9 cellular contexts compared by ENCODE assay signal in the genomic region with DNA sequence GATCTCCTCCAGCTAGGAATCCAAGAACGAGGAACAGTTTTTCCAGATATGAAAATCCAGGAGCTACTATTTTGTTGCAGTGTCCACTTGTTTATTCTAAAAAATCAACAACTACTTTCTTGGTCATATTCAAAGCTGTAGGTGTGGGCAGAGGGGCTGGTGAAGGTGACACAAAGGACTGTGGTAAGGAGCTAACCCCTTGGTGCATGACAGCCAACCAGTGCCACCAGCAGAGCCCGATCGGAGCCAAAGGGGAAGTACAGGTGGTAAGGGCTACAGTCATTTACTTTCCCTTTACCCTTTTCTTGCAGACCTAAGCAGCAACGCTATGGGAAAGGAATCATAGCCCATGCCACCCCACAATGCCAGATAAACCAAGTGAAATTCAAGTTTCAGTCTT. TPM values are rescaled to one million over a fixed set of nuclear protein-coding genes. Genes with fewer than 3 reads are reported as not detected.
DNase-seq lines count a peak whose midpoint lies in the region; ATAC-seq, FAIRE-seq and TF ChIP-seq lines count a peak whose summit lies in the region.
"Had no signal": no experiment of that assay in that cellular context is flagged by ENCODE, and none has a peak within 500 bp of the region (broad histone marks: within the 10 kb centered on the region; RNA-seq: fewer than 3 reads in every experiment).

No MANE protein-coding gene starts in this region.

- no peaks in the 10 kb centered on the region for H3K79me2 ChIP-seq in GM12878 (ENCODE audit: control insufficient read depth, insufficient read depth, low read length)

- ATAC-seq in GM19035 (IDR thresholded peaks at IDR 0.05; ENCODE audit: unreplicated experiment) = peak; percentile 62
- ATAC-seq in HG03095 (IDR thresholded peaks at IDR 0.05; ENCODE audit: unreplicated experiment) = peak; percentile 39
- peak; percentile 88 for ATAC-seq in GM12878

- no peaks in the 10 kb centered on the region for H3K36me3 Mint-ChIP-seq in CD4-positive, alpha-beta memory T cell

- H3K27me3 ChIP-seq in CD4-positive, alpha-beta memory T cell (ENCODE audit: insufficient read depth, low read length) = no peaks in the 10 kb centered on the region
- no peaks in the 10 kb centered on the region for H3K27me3 ChIP-seq in GM12878 (replicated peaks in 1 of 2; ENCODE audit: control insufficient read depth in 2 of 2, insufficient read depth in 2 of 2, low read length in 1 of 2)
- no peaks in the 10 kb centered on the region for H3K27me3 ChIP-seq in A673 (replicated peaks; ENCODE audit: insufficient read depth, low read depth, low read length, poor library complexity)
- no peaks in the 10 kb centered on the region for H3K27me3 ChIP-seq in MG63

- H3K9ac ChIP-seq in GM12878 (ENCODE audit: control insufficient read depth, insufficient read depth, low read length) = peak overlapping the region; percentile 41

- no peaks in the 10 kb centered on the region for H4K20me1 ChIP-seq in GM12878 (ENCODE audit: control insufficient read depth, insufficient read depth)

- peak in 2 of 5 donors; percentile 12 to 62 for DNase-seq in CD4-positive, alpha-beta memory T cell
- DNase-seq in GM12878 (ENCODE audit: low read depth, low spot score) (peak; percentile 82), NCI-H1694 (lab: John Stamatoyannopoulos, UW) (no peak), A673 (ENCODE audit: low spot score) (no peak), HT-29 (ENCODE audit: low spot score) (no peak), MG63 (no peak)

- no peak overlapping the region for H3K4me3 ChIP-seq in CD4-positive, alpha-beta memory T cell (ENCODE audit: low read length in 2 of 2)
- H3K4me3 ChIP-seq in GM12878 = peak overlapping the region; percentile 24
- no peak overlapping the region for H3K4me3 ChIP-seq in A673 (ENCODE audit: low read depth, low read length, poor library complexity, severe bottlenecking)
- no peak overlapping the region for H3K4me3 ChIP-seq in MG63

- intact Hi-C loops in CD4-positive, alpha-beta memory T cell (cut with micrococcal nuclease) = no loop called here
- intact Hi-C loops in GM12878 (cut with micrococcal nuclease; ENCODE audit: unreplicated experiment) (loop anchor here (1.0 to 2.0 kb wide), 3 partner anchors 30 to 66 kb away; a partner anchor contains a TSS), A673 (cut with micrococcal nuclease; ENCODE audit: unreplicated experiment) (no loop called here)

- TF ChIP-seq EP300 in GM12878 (IDR thresholded peaks at IDR 0.05; ENCODE audit: borderline replicate concordance in 1 of 2, control insufficient read depth in 1 of 2, low read depth in 2 of 2, low read length in 2 of 2) = 0 out of 4 replicates have a peak, but pooled peaks of 1 of the 2 experiments have one; percentile 28

- BruUV-seq in GM12878 (replicated peaks; lab: Mats Ljungman, UMichigan) (TSS peak; percentile 95), A673 (replicated peaks; lab: Mats Ljungman, UMichigan) (no TSS peak)

- peak overlapping the region in 5 of 7 donors; percentile 43 to 78 (median 57) for H3K27ac Mint-ChIP-seq in CD4-positive, alpha-beta memory T cell

- no peaks in the 10 kb centered on the region for H3K9me3 Mint-ChIP-seq in CD4-positive, alpha-beta memory T cell

- CTCF ChIA-PET in CD4-positive, alpha-beta memory T cell (lab: Charles Lee; ENCODE audit: partially characterized antibody) = interaction anchor here (1.7 kb wide), 1 partner anchor 8 kb away, joined by 4 read pairs; no protein-coding TSS in a partner anchor
- CTCF ChIA-PET in GM12878 (lab: Yijun Ruan, JAX) = interaction anchor here (0.7 to 3.5 kb wide), 12 partner anchors 8 to 73 kb away, joined by 3 to 42 read pairs (median 8); a partner anchor contains a TSS
- CTCF ChIA-PET in A673 (lab: Charles Lee) = no interaction called here

- peak overlapping the region; percentile 71 for H2AFZ ChIP-seq in GM12878 (ENCODE audit: control insufficient read depth, low read depth, low read length)

- peak overlapping the region; percentile 60 for H3K4me2 ChIP-seq in GM12878 (ENCODE audit: control insufficient read depth, insufficient read depth)

- SMC1A ChIA-PET in GM12878 (lab: Charles Lee; ENCODE audit: uncharacterized antibody, unreplicated experiment) = interaction anchor here (0.7 to 9.4 kb wide), 12 partner anchors 9 to 130 kb away, joined by 3 to 128 read pairs (median 8); a partner anchor contains a TSS

- H3K27me3 Mint-ChIP-seq in CD4-positive, alpha-beta memory T cell = peaks cover 1 to 2% of the 10 kb centered on the region in 2 donors

- no peaks in the 10 kb centered on the region for H3K9me3 ChIP-seq in CD4-positive, alpha-beta memory T cell (ENCODE audit: control insufficient read depth in 1 of 2, low read length in 2 of 2)
- H3K9me3 ChIP-seq in GM12878 (replicated peaks; ENCODE audit: control insufficient read depth, insufficient read depth, low read length) = peaks cover 2% of the 10 kb centered on the region; the same call in 1 of the 3 replicates
- no peaks in the 10 kb centered on the region for H3K9me3 ChIP-seq in A673 (ENCODE audit: low read depth, low read length, poor library complexity, severe bottlenecking)
- H3K9me3 ChIP-seq in MG63 = no peaks in the 10 kb centered on the region

- WGBS in GM12878 (ENCODE audit: insufficient coverage, insufficient replicate concordance, low lambda C conversion rate, missing lambda C conversion rate) = 4% methylated on average over 4 of the region's 4 CpGs

- no peak for FAIRE-seq in GM12878 (lab: Jason Lieb, UNC)
- FAIRE-seq: islet of Langerhans had no signal

- H3K36me3 ChIP-seq in CD4-positive, alpha-beta memory T cell (ENCODE audit: insufficient read depth, low read length) = no peaks in the 10 kb centered on the region
- H3K36me3 ChIP-seq in GM12878 (ENCODE audit: control insufficient read depth in 2 of 2, insufficient read depth in 2 of 2, low read length in 1 of 2) (no peaks in the 10 kb centered on the region; a peak in 1 of 4 replicates), A673 (ENCODE audit: insufficient read depth, low read length, poor library complexity, severe bottlenecking) (no peaks in the 10 kb centered on the region), MG63 (no peaks in the 10 kb centered on the region)

- POLR2A ChIA-PET in CD4-positive, alpha-beta memory T cell (lab: Charles Lee; ENCODE audit: partially characterized antibody) = interaction anchor here (1.0 kb wide), 1 partner anchor 49 kb away, joined by 3 read pairs; a partner anchor contains a TSS
- POLR2A ChIA-PET in GM12878 (lab: Charles Lee) (interaction anchor here (0.6 to 6.1 kb wide), 10 partner anchors 9 to 78 kb away, joined by 3 to 103 read pairs (median 4); a partner anchor contains a TSS), A673 (lab: Charles Lee; ENCODE audit: low non-redundant PET) (no interaction called here)

- H3K4me3 Mint-ChIP-seq in CD4-positive, alpha-beta memory T cell = peak overlapping the region in 6 of 8 donors; percentile 17 to 60 (median 47)

- TF ChIP-seq RAD21 in GM12878 (IDR thresholded peaks at IDR 0.05; ENCODE audit: insufficient read depth, low read depth, low read length) = no peak

- H3K27ac ChIP-seq in CD4-positive, alpha-beta memory T cell (ENCODE audit: low read depth, low read length) = no peak overlapping the region
- peak overlapping the region; percentile 84 for H3K27ac ChIP-seq in GM12878 (ENCODE audit: control insufficient read depth, insufficient read depth)
- no peak overlapping the region for H3K27ac ChIP-seq in A673 (ENCODE audit: low read depth, low read length, poor library complexity, severe bottlenecking)

- in situ Hi-C loops in GM12878 (cut with MboI) = no loop called here

- RAD21 ChIA-PET in GM12878 (lab: Charles Lee; ENCODE audit: unreplicated experiment) = interaction anchor here (0.6 to 7.8 kb wide), 14 partner anchors 9 to 155 kb away, joined by 3 to 103 read pairs (median 6); a partner anchor contains a TSS

- TF ChIP-seq CTCF in GM12878 (IDR thresholded peaks at IDR 0.05 in 2 of 3, conservative IDR thresholded peaks at IDR 0.05 in 1 of 3; ENCODE audit: control insufficient read depth in 2 of 3, extremely low read depth in 1 of 3, insufficient read depth in 1 of 3, low read depth in 3 of 3, low read length in 3 of 3) (no peak), A673 (conservative IDR thresholded peaks at IDR 0.05; ENCODE audit: low read depth, low read length) (no peak)

- no peak for TF ChIP-seq POLR2A in GM12878 (IDR thresholded peaks at IDR 0.05; ENCODE audit: low read depth, low read length)

- peaks cover 34% of the 10 kb centered on the region for H3K4me1 ChIP-seq in CD4-positive, alpha-beta memory T cell (ENCODE audit: insufficient read depth, low read length)
- H3K4me1 ChIP-seq in GM12878 (ENCODE audit: control insufficient read depth, insufficient read depth, low read length) = peaks cover 49% of the 10 kb centered on the region
- H3K4me1 ChIP-seq in A673 (ENCODE audit: insufficient read depth, low read length, poor library complexity, severe bottlenecking) = peaks cover 5% of the 10 kb centered on the region

- peaks cover 19 to 36% (median 24%) of the 10 kb centered on the region in 4 donors for H3K4me1 Mint-ChIP-seq in CD4-positive, alpha-beta memory T cell

RNA-seq across cellular contexts. Expression of a gene that starts 30.7 kb away (rescaled TPM):
- total RNA-seq in CD4-positive, alpha-beta memory T cell = not detected
- polyA plus RNA-seq in CD4-positive, alpha-beta memory T cell = not detected
- total RNA-seq in GM12878 (2013; cell fraction: nucleolus; rRNA removed) = 43.4 and 53.6 TPM in 2 replicates
- total RNA-seq in GM12878 (2014; rRNA removed) = 5.9 and 6.5 TPM in 2 replicates
- 4.7 TPM in 2 replicates for total RNA-seq in GM12878 (2014; rRNA removed; fragmentation: Illumina TruSeq; extraction: Trizol)
- total RNA-seq in GM12878 (2021) = 3.8 and 4.4 TPM in 2 replicates
- 7.9 TPM for polyA plus RNA-seq in GM12878 (2011; ENCODE audit: low read depth)
- polyA plus RNA-seq in GM12878 (2011; rRNA removed) = 106 TPM in 2 replicates
- 92.1 and 100 TPM in 2 replicates for polyA plus RNA-seq in GM12878 (2011; cell fraction: cytosol; rRNA removed)
- polyA plus RNA-seq in GM12878 (2011; cell fraction: nucleus; rRNA removed) = 48.6 and 73.6 TPM in 2 replicates
- polyA plus RNA-seq in GM12878 (2012) = 8.0 and 10.1 TPM in 2 replicates
- 4.9 and 6.7 TPM in 2 replicates for polyA plus RNA-seq in GM12878 (2014; fragmentation: Illumina TruSeq; extraction: Trizol)
- 1 to 10 TPM; 2.9 to 3.5 TPM for polyA plus RNA-seq in GM12878 (2014; fragmentation: Nextera tagmentation; extraction: Ambion mirVana)
- polyA plus RNA-seq in GM12878 (2014; rRNA removed) = 3.1 and 3.9 TPM in 2 replicates
- polyA plus RNA-seq in GM12878 (2016; fragmentation: Nextera tagmentation; extraction: Ambion mirVana) = 1 to 10 TPM; 5.3 to 7.2 TPM
- polyA minus RNA-seq in GM12878 (2011; rRNA and poly(A)+ RNA removed) = 103 and 152 TPM in 2 replicates
- 28.3 and 32.7 TPM in 2 replicates for polyA minus RNA-seq in GM12878 (2011; cell fraction: cytosol; rRNA and poly(A)+ RNA removed)
- polyA minus RNA-seq in GM12878 (2011; cell fraction: nucleus; rRNA and poly(A)+ RNA removed) = 68.2 and 98.7 TPM in 2 replicates
- total RNA-seq in A673 (2021) = not detected in 2 replicates
- not detected in 2 replicates for total RNA-seq in HT-29 (2014; rRNA removed; shearing (Covaris generic))
- not detected in 2 replicates for total RNA-seq in MG63 (2014; rRNA removed; shearing (Covaris generic); ENCODE audit: low replicate concordance)

RNA-seq across cellular contexts. Expression of a gene that starts 32.0 kb away (rescaled TPM):
- total RNA-seq in CD4-positive, alpha-beta memory T cell = 1 to 10 TPM; 7.3 to 7.4 TPM
- polyA plus RNA-seq in CD4-positive, alpha-beta memory T cell = 1 to 10 TPM; 2.0 to 2.6 TPM
- 18.9 and 20.7 TPM in 2 replicates for total RNA-seq in GM12878 (2013; cell fraction: nucleolus; rRNA removed)
- 3.4 and 3.9 TPM in 2 replicates for total RNA-seq in GM12878 (2014; rRNA removed)
- 2.7 and 7.5 TPM in 2 replicates for total RNA-seq in GM12878 (2014; rRNA removed; fragmentation: Illumina TruSeq; extraction: Trizol)
- total RNA-seq in GM12878 (2021) = 3.5 and 3.9 TPM in 2 replicates
- polyA plus RNA-seq in GM12878 (2011; ENCODE audit: low read depth) = 2.5 TPM
- 8.6 and 12.7 TPM in 2 replicates for polyA plus RNA-seq in GM12878 (2011; rRNA removed)
- 9.5 and 9.8 TPM in 2 replicates for polyA plus RNA-seq in GM12878 (2011; cell fraction: cytosol; rRNA removed)
- 41.3 and 48.9 TPM in 2 replicates for polyA plus RNA-seq in GM12878 (2011; cell fraction: nucleus; rRNA removed)
- 3.0 and 4.2 TPM in 2 replicates for polyA plus RNA-seq in GM12878 (2012)
- polyA plus RNA-seq in GM12878 (2014; fragmentation: Illumina TruSeq; extraction: Trizol) = 2.6 and 3.6 TPM in 2 replicates
- 1 to 10 TPM; 3.5 to 5.3 TPM for polyA plus RNA-seq in GM12878 (2014; fragmentation: Nextera tagmentation; extraction: Ambion mirVana)
- polyA plus RNA-seq in GM12878 (2014; rRNA removed) = 3.8 and 6.1 TPM in 2 replicates
- polyA plus RNA-seq in GM12878 (2016; fragmentation: Nextera tagmentation; extraction: Ambion mirVana) = 1 to 10 TPM; 1.8 to 4.0 TPM
- 12.9 and 16.1 TPM in 2 replicates for polyA minus RNA-seq in GM12878 (2011; rRNA and poly(A)+ RNA removed)
- polyA minus RNA-seq in GM12878 (2011; cell fraction: cytosol; rRNA and poly(A)+ RNA removed) = 0.83 and 0.94 TPM in 2 replicates
- polyA minus RNA-seq in GM12878 (2011; cell fraction: nucleus; rRNA and poly(A)+ RNA removed) = 10.8 and 19.9 TPM in 2 replicates
- 0.72 and 0.99 TPM in 2 replicates for total RNA-seq in A673 (2021)
- 0.16 and 0.71 TPM in 2 replicates for total RNA-seq in HT-29 (2014; rRNA removed; shearing (Covaris generic))
- 0.07 TPM in 1 of 2 replicates, not detected in the other for total RNA-seq in MG63 (2014; rRNA removed; shearing (Covaris generic); ENCODE audit: low replicate concordance)

RNA-seq across cellular contexts. Expression of a gene that starts 48.8 kb away (rescaled TPM):
- total RNA-seq in CD4-positive, alpha-beta memory T cell = 10 to 100 TPM; 46.1 to 48.9 TPM
- 10 to 100 TPM; 78.4 to 88.2 TPM for polyA plus RNA-seq in CD4-positive, alpha-beta memory T cell
- total RNA-seq in GM12878 (2013; cell fraction: nucleolus; rRNA removed) = 60.0 and 72.5 TPM in 2 replicates
- 150 and 153 TPM in 2 replicates for total RNA-seq in GM12878 (2014; rRNA removed)
- 191 and 199 TPM in 2 replicates for total RNA-seq in GM12878 (2014; rRNA removed; fragmentation: Illumina TruSeq; extraction: Trizol)
- total RNA-seq in GM12878 (2021) = 111 and 113 TPM in 2 replicates
- polyA plus RNA-seq in GM12878 (2011; ENCODE audit: low read depth) = 48.3 TPM
- polyA plus RNA-seq in GM12878 (2011; rRNA removed) = 112 and 123 TPM in 2 replicates
- polyA plus RNA-seq in GM12878 (2011; cell fraction: cytosol; rRNA removed) = 77.3 and 110 TPM in 2 replicates
- polyA plus RNA-seq in GM12878 (2011; cell fraction: nucleus; rRNA removed) = 69.0 and 81.2 TPM in 2 replicates
- 164 and 185 TPM in 2 replicates for polyA plus RNA-seq in GM12878 (2012)
- 53.8 and 115 TPM in 2 replicates for polyA plus RNA-seq in GM12878 (2014; fragmentation: Illumina TruSeq; extraction: Trizol)
- polyA plus RNA-seq in GM12878 (2014; fragmentation: Nextera tagmentation; extraction: Ambion mirVana) = 100 to 1,000 TPM; 615 to 717 TPM
- 288 and 295 TPM in 2 replicates for polyA plus RNA-seq in GM12878 (2014; rRNA removed)
- 100 to 1,000 TPM; 370 to 376 TPM for polyA plus RNA-seq in GM12878 (2016; fragmentation: Nextera tagmentation; extraction: Ambion mirVana)
- 37.5 and 48.8 TPM in 2 replicates for polyA minus RNA-seq in GM12878 (2011; rRNA and poly(A)+ RNA removed)
- polyA minus RNA-seq in GM12878 (2011; cell fraction: cytosol; rRNA and poly(A)+ RNA removed) = 24.5 and 25.1 TPM in 2 replicates
- 66.6 and 89.7 TPM in 2 replicates for polyA minus RNA-seq in GM12878 (2011; cell fraction: nucleus; rRNA and poly(A)+ RNA removed)
- 42.6 and 49.7 TPM in 2 replicates for total RNA-seq in A673 (2021)
- total RNA-seq in HT-29 (2014; rRNA removed; shearing (Covaris generic)) = 107 and 118 TPM in 2 replicates
- total RNA-seq in MG63 (2014; rRNA removed; shearing (Covaris generic); ENCODE audit: low replicate concordance) = 1.7 and 15.3 TPM in 2 replicates

RNA-seq across cellular contexts. Expression of a gene that starts 49.1 kb away (rescaled TPM):
- 1 to 10 TPM; 1.2 to 1.4 TPM for total RNA-seq in CD4-positive, alpha-beta memory T cell
- polyA plus RNA-seq in CD4-positive, alpha-beta memory T cell = 1 to 10 TPM; 2.1 to 3.4 TPM
- total RNA-seq in GM12878 (2013; cell fraction: nucleolus; rRNA removed) = 31.0 and 32.4 TPM in 2 replicates
- total RNA-seq in GM12878 (2014; rRNA removed) (15.4 and 17.2 TPM in 2 replicates), GM12878 (2014; rRNA removed; fragmentation: Illumina TruSeq; extraction: Trizol) (12.2 and 13.2 TPM in 2 replicates), GM12878 (2021) (24.9 and 26.0 TPM in 2 replicates), A673 (2021) (0.37 TPM in 2 replicates)
- polyA plus RNA-seq in GM12878 (2011; ENCODE audit: low read depth) = 11.1 TPM
- polyA plus RNA-seq in GM12878 (2011; rRNA removed) (32.6 and 33.1 TPM in 2 replicates), GM12878 (2014; fragmentation: Illumina TruSeq; extraction: Trizol) (24.5 and 25.8 TPM in 2 replicates), GM12878 (2014; fragmentation: Nextera tagmentation; extraction: Ambion mirVana) (1 to 10 TPM; 2.3 to 3.7 TPM), GM12878 (2014; rRNA removed) (16.5 and 19.1 TPM in 2 replicates), GM12878 (2016; fragmentation: Nextera tagmentation; extraction: Ambion mirVana) (10 to 100 TPM; 19.0 to 22.0 TPM)
- 23.1 and 27.0 TPM in 2 replicates for polyA plus RNA-seq in GM12878 (2011; cell fraction: cytosol; rRNA removed)
- 18.0 and 19.9 TPM in 2 replicates for polyA plus RNA-seq in GM12878 (2011; cell fraction: nucleus; rRNA removed)
- polyA plus RNA-seq in GM12878 (2012) = 13.2 and 20.2 TPM in 2 replicates
- 31.7 and 36.9 TPM in 2 replicates for polyA minus RNA-seq in GM12878 (2011; rRNA and poly(A)+ RNA removed)
- 10.2 and 11.2 TPM in 2 replicates for polyA minus RNA-seq in GM12878 (2011; cell fraction: cytosol; rRNA and poly(A)+ RNA removed)
- 12.1 and 16.2 TPM in 2 replicates for polyA minus RNA-seq in GM12878 (2011; cell fraction: nucleus; rRNA and poly(A)+ RNA removed)
- 0.65 and 1.0 TPM in 2 replicates for total RNA-seq in HT-29 (2014; rRNA removed; shearing (Covaris generic))
- 0.69 and 3.4 TPM in 2 replicates for total RNA-seq in MG63 (2014; rRNA removed; shearing (Covaris generic); ENCODE audit: low replicate concordance)
